In genomic region chr9:77019010-77019809, GRCh38 we compare ENCODE assay signal across 11 cellular contexts. TPM values are rescaled to one million over a fixed set of nuclear protein-coding genes. Genes with fewer than 3 reads are reported as not detected.
DNase-seq lines count a peak whose midpoint lies in the region; ATAC-seq and TF ChIP-seq lines count a peak whose summit lies in the region.
"Had no signal": no experiment of that assay in that cellular context is flagged by ENCODE, and none has a peak within 500 bp of the region (broad histone marks: within the 10 kb centered on the region; RNA-seq: fewer than 3 reads in every experiment).

TSS of gene FOXB2 (plus strand) at chr9:77019655. CDS start at chr9:77019655, 0 bp downstream.

- intact Hi-C loops in mucosa of descending colon (cut with DNase I, micrococcal nuclease): no loop called here

- no peaks in the 10 kb centered on the region for H3K36me3 ChIP-seq in subcutaneous abdominal adipose tissue (ENCODE audit: control insufficient read depth in 5 of 5, insufficient read depth in 5 of 5, low read length in 5 of 5)
- H3K36me3 ChIP-seq in mucosa of descending colon (ENCODE audit: low read depth): no peaks in the 10 kb centered on the region

- no peak within 1 kb of the TSS for H3K27ac ChIP-seq in subcutaneous abdominal adipose tissue (ENCODE audit: low read depth, low read length)
- H3K27ac ChIP-seq: PC-9 had no signal

- peaks cover 17% of the 10 kb centered on the region for H3K4me1 Mint-ChIP-seq in activated naive CD4-positive, alpha-beta T cell treated with anti-CD3 and anti-CD28 coated beads, Interleukin-2, amount 10 ng/mL, durations not matched to agents 7 days and 5 days
- H3K4me1 Mint-ChIP-seq in activated CD8-positive, alpha-beta T cell treated with anti-CD3 and anti-CD28 coated beads, Interleukin-2, amount 10 ng/mL, durations not matched to agents 7 days and 5 days (ENCODE audit: low read depth): peaks cover 16% of the 10 kb centered on the region

- no peak within 1 kb of the TSS for H3K9ac ChIP-seq in subcutaneous abdominal adipose tissue (ENCODE audit: low read length in 5 of 5)

- no peaks in the 10 kb centered on the region for H3K9me3 Mint-ChIP-seq in activated naive CD4-positive, alpha-beta T cell treated with anti-CD3 and anti-CD28 coated beads, Interleukin-2, amount 10 ng/mL, durations not matched to agents 7 days and 5 days
- H3K9me3 Mint-ChIP-seq in activated CD8-positive, alpha-beta T cell treated with anti-CD3 and anti-CD28 coated beads, Interleukin-2, amount 10 ng/mL, durations not matched to agents 7 days and 5 days (ENCODE audit: insufficient read depth): no peaks in the 10 kb centered on the region

- peaks cover 0 to 71% (median 59%) of the 10 kb centered on the region in 5 donors for H3K4me1 ChIP-seq in subcutaneous abdominal adipose tissue (ENCODE audit: control insufficient read depth in 5 of 5, insufficient read depth in 5 of 5, low read length in 5 of 5)
- peaks cover 32% of the 10 kb centered on the region for H3K4me1 ChIP-seq in mucosa of descending colon (ENCODE audit: low read depth)

- H3K36me3 Mint-ChIP-seq in activated naive CD4-positive, alpha-beta T cell treated with anti-CD3 and anti-CD28 coated beads, Interleukin-2, amount 10 ng/mL, durations not matched to agents 7 days and 5 days: peaks cover 11% of the 10 kb centered on the region
- H3K36me3 Mint-ChIP-seq in activated CD8-positive, alpha-beta T cell treated with anti-CD3 and anti-CD28 coated beads, Interleukin-2, amount 10 ng/mL, durations not matched to agents 7 days and 5 days (ENCODE audit: low read depth): peaks cover 12% of the 10 kb centered on the region

- POLR2A ChIA-PET in activated CD8-positive, alpha-beta T cell treated with anti-CD3 and anti-CD28 coated beads, Interleukin-2, amount 10 ng/mL, durations not matched to agents 7 days and 5 days (lab: Charles Lee): no interaction called here

- peak within 1 kb of the TSS; percentile 31 for H3K4me3 Mint-ChIP-seq in activated naive CD4-positive, alpha-beta T cell treated with anti-CD3 and anti-CD28 coated beads, Interleukin-2, amount 10 ng/mL, durations not matched to agents 7 days and 5 days
- peak within 1 kb of the TSS; percentile 48 for H3K4me3 Mint-ChIP-seq in activated CD8-positive, alpha-beta T cell treated with anti-CD3 and anti-CD28 coated beads, Interleukin-2, amount 10 ng/mL, durations not matched to agents 7 days and 5 days

- TF ChIP-seq CTCF in mucosa of descending colon (IDR thresholded peaks at IDR 0.05): no peak

- H3K27me3 Mint-ChIP-seq in activated naive CD4-positive, alpha-beta T cell treated with anti-CD3 and anti-CD28 coated beads, Interleukin-2, amount 10 ng/mL, durations not matched to agents 7 days and 5 days: peaks cover 100% of the 10 kb centered on the region
- H3K27me3 Mint-ChIP-seq in activated CD8-positive, alpha-beta T cell treated with anti-CD3 and anti-CD28 coated beads, Interleukin-2, amount 10 ng/mL, durations not matched to agents 7 days and 5 days (ENCODE audit: low read depth): peaks cover 88% of the 10 kb centered on the region

- H3K4me3 ChIP-seq in subcutaneous abdominal adipose tissue (ENCODE audit: low read depth in 1 of 5, low read length in 5 of 5): peak within 1 kb of the TSS in 4 of 5 donors; percentile 22 to 54 (median 37)
- H3K4me3 ChIP-seq in mucosa of descending colon: no peak within 1 kb of the TSS
- H3K4me3 ChIP-seq: PC-9 had no signal

- no peak for DNase-seq in activated naive CD4-positive, alpha-beta T cell treated with anti-CD3 and anti-CD28 coated beads, Interleukin-2, amount 10 ng/mL, durations not matched to agents 7 days and 5 days
- no peak for DNase-seq in activated naive CD4-positive, alpha-beta T cell treated with anti-CD3 and anti-CD28 coated beads, Interleukin-2, amount 50 U/mL, for 16 hours
- DNase-seq in activated CD8-positive, alpha-beta T cell treated with anti-CD3 and anti-CD28 coated beads, Interleukin-2, amount 10 ng/mL, durations not matched to agents 7 days and 5 days: no peak
- peak; percentile 25 for DNase-seq in left kidney (ENCODE audit: low read depth, low spot score)
- DNase-seq in mucosa of descending colon: no peak
- DNase-seq in activated CD4-positive, alpha-beta T cell treated with anti-CD3 and anti-CD28 coated beads, Interleukin-2, amount 50 U/mL, for 1 hour: no peak
- DNase-seq: activated CD8-positive, alpha-beta memory T cell treated with anti-CD3 and anti-CD28 coated beads, Interleukin-2, amount 50 U/mL, for 4 hours; PC-9 had no signal

- H3K27ac Mint-ChIP-seq in activated naive CD4-positive, alpha-beta T cell treated with anti-CD3 and anti-CD28 coated beads, Interleukin-2, amount 10 ng/mL, durations not matched to agents 7 days and 5 days: peak within 1 kb of the TSS; percentile 73
- peak within 1 kb of the TSS; percentile 52 for H3K27ac Mint-ChIP-seq in activated CD8-positive, alpha-beta T cell treated with anti-CD3 and anti-CD28 coated beads, Interleukin-2, amount 10 ng/mL, durations not matched to agents 7 days and 5 days

- CTCF ChIA-PET in activated naive CD4-positive, alpha-beta T cell treated with anti-CD3 and anti-CD28 coated beads, Interleukin-2, amount 10 ng/mL, durations not matched to agents 7 days and 5 days (lab: Charles Lee): interaction anchor here (1.2 kb wide), 1 partner anchor 9 kb away, joined by 3 read pairs; no protein-coding TSS in a partner anchor
- CTCF ChIA-PET in activated CD8-positive, alpha-beta T cell treated with anti-CD3 and anti-CD28 coated beads, Interleukin-2, amount 10 ng/mL, durations not matched to agents 7 days and 5 days (lab: Charles Lee): no interaction called here

- H3K9me3 ChIP-seq in subcutaneous abdominal adipose tissue (ENCODE audit: control insufficient read depth in 5 of 5, low read length in 5 of 5) (no peaks in the 10 kb centered on the region), mucosa of descending colon (no peaks in the 10 kb centered on the region)

- peaks cover 79 to 97% (median 92%) of the 10 kb centered on the region in 5 donors for H3K27me3 ChIP-seq in subcutaneous abdominal adipose tissue (ENCODE audit: control insufficient read depth in 5 of 5, insufficient read depth in 4 of 5, low read length in 5 of 5)

- ATAC-seq in activated CD8-positive, alpha-beta T cell treated with anti-CD3 and anti-CD28 coated beads, Interleukin-2, amount 10 ng/mL, durations not matched to agents 7 days and 5 days: no peak
- ATAC-seq in mucosa of descending colon (no peak), GM21360 (IDR thresholded peaks at IDR 0.05; ENCODE audit: unreplicated experiment) (no peak)

RNA-seq across cellular contexts. Expression of gene FOXB2, which starts in this region (rescaled TPM):
- not detected for total RNA-seq in activated CD8-positive, alpha-beta T cell treated with anti-CD3 and anti-CD28 coated beads, Interleukin-2, amount 10 ng/mL, durations not matched to agents 7 days and 5 days
- not detected for total RNA-seq in mucosa of descending colon
- total RNA-seq: mucosa of gallbladder, PC-9 had no signal
